In genomic region chr2:54522624-54523281, GRCh38 we compare ENCODE assay signal across 8 cellular contexts.
DNase-seq lines count a peak whose midpoint lies in the region; ATAC-seq, FAIRE-seq and TF ChIP-seq lines count a peak whose summit lies in the region.

No MANE protein-coding gene starts in this region.

- H3K27me3 ChIP-seq in heart left ventricle (no peaks in the 10 kb centered on the region), smooth muscle cell (ENCODE audit: low read depth) (no peaks in the 10 kb centered on the region)

- intact Hi-C loops in activated T-helper 2 cell treated with anti-CD3 and anti-CD28 coated beads, Interferon-gamma antibody, Interleukin-2, Interleukin-4, amounts not matched to agents 10 μg/mL and 5 μg/mL and 100 μg/mL, durations not matched to agents 14 hours and 24 hours and 36 hours (cut with micrococcal nuclease) = loop anchor here (1.0 to 5.0 kb wide), 5 partner anchors 35 to 316 kb away; no protein-coding TSS in a partner anchor
- intact Hi-C loops in heart left ventricle (cut with DNase I) = loop anchor here in 7 of 10 donors (2.0 to 10.0 kb wide), 10 partner anchors 35 to 318 kb away; no protein-coding TSS in a partner anchor

- no peaks in the 10 kb centered on the region for H3K9me3 ChIP-seq in heart left ventricle
- H3K9me3 ChIP-seq in smooth muscle cell (replicated peaks; ENCODE audit: low read depth) = no peaks in the 10 kb centered on the region

- H3K27me3 Mint-ChIP-seq in activated T-helper 2 cell treated with anti-CD3 and anti-CD28 coated beads, Interferon-gamma antibody, Interleukin-2, Interleukin-4, amounts not matched to agents 10 μg/mL and 5 μg/mL and 100 μg/mL, durations not matched to agents 14 hours and 24 hours and 36 hours (ENCODE audit: low read depth) = peaks cover 25% of the 10 kb centered on the region

- no peak overlapping the region for H3K27ac Mint-ChIP-seq in activated T-helper 2 cell treated with anti-CD3 and anti-CD28 coated beads, Interferon-gamma antibody, Interleukin-2, Interleukin-4, amounts not matched to agents 10 μg/mL and 5 μg/mL and 100 μg/mL, durations not matched to agents 14 hours and 24 hours and 36 hours

- H3K27ac ChIP-seq in heart left ventricle = peak overlapping the region in 5 of 12 donors; percentile 6 to 82 (median 59)
- H3K27ac ChIP-seq in smooth muscle cell (ENCODE audit: low read depth) = peak overlapping the region; percentile 88

- H3K36me3 ChIP-seq in heart left ventricle (peaks cover 0 to 34% (median 19%) of the 10 kb centered on the region in 9 donors), smooth muscle cell (ENCODE audit: low read depth) (peaks cover 7% of the 10 kb centered on the region)

- H3K9me3 Mint-ChIP-seq in activated T-helper 2 cell treated with anti-CD3 and anti-CD28 coated beads, Interferon-gamma antibody, Interleukin-2, Interleukin-4, amounts not matched to agents 10 μg/mL and 5 μg/mL and 100 μg/mL, durations not matched to agents 14 hours and 24 hours and 36 hours = no peaks in the 10 kb centered on the region

- H3K9ac ChIP-seq in smooth muscle cell (ENCODE audit: low read depth) = peak overlapping the region; percentile 21

- ATAC-seq in GM21737 (IDR thresholded peaks at IDR 0.05; ENCODE audit: unreplicated experiment) (peak; percentile 77), heart left ventricle (peak in 2 of 4 donors; percentile 37 to 47)

- H3K4me1 ChIP-seq in heart left ventricle = peaks cover 8 to 94% (median 87%) of the 10 kb centered on the region in 12 donors
- H3K4me1 ChIP-seq in smooth muscle cell (ENCODE audit: low read depth) = peaks cover 15% of the 10 kb centered on the region

- H3K4me3 ChIP-seq in heart left ventricle = no peak overlapping the region
- H3K4me3 ChIP-seq in smooth muscle cell = no peak overlapping the region

- H2AFZ ChIP-seq in smooth muscle cell (ENCODE audit: low read depth) = no peak overlapping the region

- peak; percentile 5 for FAIRE-seq in RCC 7860 (lab: Jason Lieb, UNC)

- peak; percentile 61 for DNase-seq in EH (ENCODE audit: low read depth)
- peak; percentile 49 to 55 for DNase-seq in Kasumi-1 (lab: John Stamatoyannopoulos, UW)
- peak; percentile 43 for DNase-seq in RCC 7860 (ENCODE audit: low spot score)
- DNase-seq in activated T-helper 2 cell treated with anti-CD3 and anti-CD28 coated beads, Interferon-gamma antibody, Interleukin-2, Interleukin-4, amounts not matched to agents 10 μg/mL and 5 μg/mL and 100 μg/mL, durations not matched to agents 14 hours and 24 hours and 36 hours (ENCODE audit: low spot score) = peak; percentile 47
- DNase-seq in heart left ventricle = peak in 2 of 5 donors; percentile 45
- DNase-seq in smooth muscle cell (lab: John Stamatoyannopoulos, UW; ENCODE audit: unreplicated experiment) = no peak
- no peak for DNase-seq in OCI-M2 (lab: John Stamatoyannopoulos, UW; ENCODE audit: unreplicated experiment)

- peaks cover 85% of the 10 kb centered on the region for H3K79me2 ChIP-seq in smooth muscle cell (ENCODE audit: low read depth)

- peaks cover 83% of the 10 kb centered on the region for H4K20me1 ChIP-seq in smooth muscle cell (ENCODE audit: low read depth)

- no peak for TF ChIP-seq POLR2A in heart left ventricle (IDR thresholded peaks at IDR 0.05)

- peak; percentile 42 to 68 (median 59) for TF ChIP-seq CTCF in heart left ventricle (IDR thresholded peaks at IDR 0.05)
- TF ChIP-seq CTCF in smooth muscle cell (IDR thresholded peaks at IDR 0.05; ENCODE audit: borderline replicate concordance, insufficient read depth, poor library complexity, severe bottlenecking) = peak; percentile 58

- no peaks in the 10 kb centered on the region for H3K36me3 Mint-ChIP-seq in activated T-helper 2 cell treated with anti-CD3 and anti-CD28 coated beads, Interferon-gamma antibody, Interleukin-2, Interleukin-4, amounts not matched to agents 10 μg/mL and 5 μg/mL and 100 μg/mL, durations not matched to agents 14 hours and 24 hours and 36 hours (ENCODE audit: low read depth)

- H3F3A ChIP-seq in smooth muscle cell (ENCODE audit: low read depth) = peaks cover 20% of the 10 kb centered on the region

- peaks cover 25% of the 10 kb centered on the region for H3K4me1 Mint-ChIP-seq in activated T-helper 2 cell treated with anti-CD3 and anti-CD28 coated beads, Interferon-gamma antibody, Interleukin-2, Interleukin-4, amounts not matched to agents 10 μg/mL and 5 μg/mL and 100 μg/mL, durations not matched to agents 14 hours and 24 hours and 36 hours (ENCODE audit: low read depth)

- H3K4me2 ChIP-seq in smooth muscle cell = peak overlapping the region; percentile 33

- no peak overlapping the region for H3K4me3 Mint-ChIP-seq in activated T-helper 2 cell treated with anti-CD3 and anti-CD28 coated beads, Interferon-gamma antibody, Interleukin-2, Interleukin-4, amounts not matched to agents 10 μg/mL and 5 μg/mL and 100 μg/mL, durations not matched to agents 14 hours and 24 hours and 36 hours (ENCODE audit: low read depth)

- WGBS in heart left ventricle, 4 donors = 39 to 47% (median 41%) methylated on average over 5 of the region's 5 CpGs
- WGBS in smooth muscle cell (ENCODE audit: low lambda C conversion rate) = 40% methylated on average over 5 of the region's 5 CpGs

Comparison
In these comparisons a context has a peak if more than half of its experiments do, and no peak if none do; other contexts are left out.
1. DNase-seq: peak in EH (single experiment), Kasumi-1 (2 of 2), RCC 7860 (single experiment) and activated T-helper 2 cell treated with anti-CD3 and anti-CD28 coated beads, Interferon-gamma antibody, Interleukin-2, Interleukin-4, amounts not matched to agents 10 μg/mL and 5 μg/mL and 100 μg/mL, durations not matched to agents 14 hours and 24 hours and 36 hours (single experiment); none in smooth muscle cell (single experiment) and OCI-M2 (single experiment).